ENCODE assay signal across 8 cellular contexts in genomic region chr2:173962036-173962435, GRCh38. TPM values are rescaled to one million over a fixed set of nuclear protein-coding genes. Genes with fewer than 3 reads are reported as not detected.
DNase-seq lines count a peak whose midpoint lies in the region; ATAC-seq and TF ChIP-seq lines count a peak whose summit lies in the region.

No MANE protein-coding gene starts in this region.

- no peak for ATAC-seq in HG03196 (IDR thresholded peaks at IDR 0.05; ENCODE audit: unreplicated experiment)

- no peak for DNase-seq in BJ (ENCODE audit: low read depth)
- peak in 1 of 2 experiments; percentile 37 for DNase-seq in HL-60 (ENCODE audit: low read depth in 1 of 2, low spot score in 1 of 2)
- no peak for DNase-seq in ascending aorta (ENCODE audit: low spot score in 2 of 2)
- DNase-seq in stimulated activated CD4-positive, alpha-beta T cell treated with anti-CD3 and anti-CD28 coated beads, Interleukin-2, amount 100 ng/mL, for 48 hours = no peak
- no peak for DNase-seq in stimulated activated CD4-positive, alpha-beta T cell treated with anti-CD3 and anti-CD28 coated beads, Interleukin-4, amount 100 ng/mL, for 1 hour
- no peak for DNase-seq in GM10266 (ENCODE audit: extremely low spot score)

- POLR2A ChIA-PET in BJ (lab: Charles Lee) = no interaction called here

- peak overlapping the region; percentile 85 for H3K27ac ChIP-seq in HL-60 (replicated peaks)
- peak overlapping the region; percentile 28 to 99 for H3K27ac ChIP-seq in ascending aorta
- no peak overlapping the region for H3K27ac ChIP-seq in mesodermal cell (ENCODE audit: low read depth, low read length, severe bottlenecking)

- H3K36me3 ChIP-seq in BJ (ENCODE audit: control insufficient read depth, insufficient read depth, low read length) (no peaks in the 10 kb centered on the region), ascending aorta (peaks cover 0 to 5% of the 10 kb centered on the region in 2 donors), mesodermal cell (ENCODE audit: control insufficient read depth, insufficient read depth, low read length) (peaks cover 21% of the 10 kb centered on the region)

- CTCF ChIA-PET in BJ (lab: Yijun Ruan, JAX) = interaction anchor here (0.6 to 1.2 kb wide), 6 partner anchors 8 to 383 kb away, joined by 3 to 4 read pairs (median 3); no protein-coding TSS in a partner anchor

- H3K27me3 ChIP-seq in BJ (ENCODE audit: control insufficient read depth, insufficient read depth, low read length) = no peaks in the 10 kb centered on the region
- no peaks in the 10 kb centered on the region for H3K27me3 ChIP-seq in HL-60 (ENCODE audit: insufficient read depth, poor library complexity, severe bottlenecking)
- H3K27me3 ChIP-seq in ascending aorta = no peaks in the 10 kb centered on the region

- H3K9me3 ChIP-seq in ascending aorta (no peaks in the 10 kb centered on the region), mesodermal cell (ENCODE audit: control insufficient read depth, low read length) (peaks cover 6% of the 10 kb centered on the region)

- intact Hi-C loops in ascending aorta (cut with DNase I) = loop anchor here (10.0 kb wide), 2 partner anchors 887 to 1407 kb away; partner anchors contain the start of genes MAP3K20 and PDK1

- TF ChIP-seq CTCF in BJ (IDR thresholded peaks at IDR 0.05; ENCODE audit: insufficient read depth, low read depth, low read length) (no peak), HL-60 (IDR thresholded peaks at IDR 0.05; ENCODE audit: insufficient read depth, low read length) (no peak), ascending aorta (IDR thresholded peaks at IDR 0.05) (no peak), GM10266 (IDR thresholded peaks at IDR 0.05; ENCODE audit: control insufficient read depth, insufficient read depth, low read depth, missing control alignments) (no peak)

- no CpG with 5 or more reads among the region's 1 CpG for WGBS in mesodermal cell (ENCODE audit: insufficient coverage in 2 of 2), 2 experiments

- H3K4me3 ChIP-seq in BJ (ENCODE audit: low read depth, low read length) (peak overlapping the region; percentile 93), HL-60 (replicated peaks; ENCODE audit: insufficient read depth, low read length) (peak overlapping the region; percentile 69), ascending aorta (peak overlapping the region; percentile 93 to 98), mesodermal cell (ENCODE audit: extremely low read depth, insufficient read depth, low read length, poor library complexity, severe bottlenecking) (peak overlapping the region; percentile 99)

- peaks cover 0 to 28% of the 10 kb centered on the region in 2 donors for H3K4me1 ChIP-seq in ascending aorta
- peaks cover 9% of the 10 kb centered on the region for H3K4me1 ChIP-seq in mesodermal cell (ENCODE audit: control insufficient read depth, insufficient read depth, low read length, poor library complexity, severe bottlenecking)

RNA-seq across cellular contexts. Expression of gene SP3, which starts 3.1 kb away (rescaled TPM):
- 33.2 and 50.0 TPM in 2 replicates for polyA plus RNA-seq in BJ (2011; rRNA removed)
- 41.2 and 44.3 TPM in 2 replicates for polyA minus RNA-seq in BJ (2011; rRNA and poly(A)+ RNA removed)
- 58.0 TPM for total RNA-seq in ascending aorta
- 64.1 TPM for polyA plus RNA-seq in mesodermal cell (2013, experiment 1 of 2)
- polyA plus RNA-seq in mesodermal cell (2013, experiment 2 of 2) = 62.9 TPM
